18 cellular contexts compared by ENCODE assay signal in genomic region chr4:147139455-147140198, GRCh38.
A peak's percentile ranks its signal among the peaks of the same experiment; 100 is the strongest.
DNase-seq lines count a peak whose midpoint lies in the region; ATAC-seq and TF ChIP-seq lines count a peak whose summit lies in the region.
"Had no signal": no experiment of that assay in that cellular context is flagged by ENCODE, and none has a peak within 500 bp of the region (broad histone marks: within the 10 kb centered on the region; RNA-seq: fewer than 3 reads in every experiment).

No MANE protein-coding gene starts in this region.

- no peak for TF ChIP-seq POLR2A in gastroesophageal sphincter (IDR thresholded peaks at IDR 0.05)

- no peak overlapping the region for H3K4me3 ChIP-seq in GM12865 (ENCODE audit: low read depth, low read length)
- no peak overlapping the region for H3K4me3 ChIP-seq in gastroesophageal sphincter
- H3K4me3 ChIP-seq in right atrium auricular region, result no peak overlapping the region

- ATAC-seq in GM19455 (IDR thresholded peaks at IDR 0.05; ENCODE audit: unreplicated experiment) (peak; percentile 90), HG03025 (IDR thresholded peaks at IDR 0.05; ENCODE audit: low FRiP score, unreplicated experiment) (peak; percentile 97), gastroesophageal sphincter (no peak)
- peak; percentile 24 for ATAC-seq in activated T-helper 17 cell treated with anti-CD3 and anti-CD28 coated beads, Interleukin-2, amount 50 U/mL, for 72 hours (replicated peaks)
- ATAC-seq: HCT116 had no signal

- H3K36me3 ChIP-seq in gastroesophageal sphincter (no peaks in the 10 kb centered on the region), right atrium auricular region (no peaks in the 10 kb centered on the region)

- no peaks in the 10 kb centered on the region for H3K9me3 Mint-ChIP-seq in activated T-helper 17 cell treated with anti-CD3 and anti-CD28 coated beads, Interleukin-2, amount 50 U/mL, for 72 hours
- H3K9me3 Mint-ChIP-seq: T-helper 1 cell treated with Interleukin-12 subunit alpha and Interleukin-12 subunit beta and Interleukin-4 antibody, amounts not matched to agents 30 μg/mL and 1 μg/mL, for 36 hours had no signal

- H3K4me1 Mint-ChIP-seq in activated T-helper 17 cell treated with anti-CD3 and anti-CD28 coated beads, Interleukin-2, amount 50 U/mL, for 72 hours, result no peaks in the 10 kb centered on the region

- TF ChIP-seq EP300 in gastroesophageal sphincter (IDR thresholded peaks at IDR 0.05), result no peak

- H3K9me3 ChIP-seq in gastroesophageal sphincter (no peaks in the 10 kb centered on the region), right atrium auricular region (no peaks in the 10 kb centered on the region)

- TF ChIP-seq CTCF in GM12865 (IDR thresholded peaks at IDR 0.05; ENCODE audit: insufficient read depth, low read depth, low read length, missing control alignments) (no peak), gastroesophageal sphincter (IDR thresholded peaks at IDR 0.05) (no peak), right atrium auricular region (IDR thresholded peaks at IDR 0.05) (no peak)

- peaks cover 16% of the 10 kb centered on the region for H3K27me3 Mint-ChIP-seq in activated T-helper 17 cell treated with anti-CD3 and anti-CD28 coated beads, Interleukin-2, amount 50 U/mL, for 72 hours

- H3K4me1 ChIP-seq in gastroesophageal sphincter (peaks cover 0 to 12% (median 0%) of the 10 kb centered on the region in 3 donors), right atrium auricular region (peaks cover 0 to 9% of the 10 kb centered on the region in 2 donors)

- WGBS in gastroesophageal sphincter (ENCODE audit: low coverage in 1 of 2), 2 donors, result 79 to 84% methylated on average over 8 to 9 of the region's 9 CpGs

- DNase-seq in GM12865 (ENCODE audit: low read depth) (peak; percentile 81), right atrium auricular region (ENCODE audit: low spot score) (no peak), NCI-H345 treated with DMSO at 0.1 percent for 48 hours (lab: John Stamatoyannopoulos, UW; ENCODE audit: unreplicated experiment) (no peak)
- DNase-seq in stimulated activated CD4-positive, alpha-beta T cell treated with anti-CD3 and anti-CD28 coated beads, Interleukin-2, amount 100 ng/mL, for 48 hours, result no peak
- DNase-seq: C1 segment of cervical spinal cord, DMS 273 treated with DMSO at 0.1 percent for 48 hours, KG1, NCI-H1092, NCI-H1694, NCI-H446 treated with DMSO at 0.1 percent for 48 hours, NCI-H774, SHP77 treated with DMSO at 0.1 percent for 48 hours had no signal

- H3K4me3 Mint-ChIP-seq in activated T-helper 17 cell treated with anti-CD3 and anti-CD28 coated beads, Interleukin-2, amount 50 U/mL, for 72 hours, result no peak overlapping the region
- H3K4me3 Mint-ChIP-seq: T-helper 1 cell treated with Interleukin-12 subunit alpha and Interleukin-12 subunit beta and Interleukin-4 antibody, amounts not matched to agents 30 μg/mL and 1 μg/mL, for 36 hours had no signal

- H3K27ac ChIP-seq in gastroesophageal sphincter, result no peak overlapping the region
- H3K27ac ChIP-seq in right atrium auricular region, result no peak overlapping the region

- H3K27ac Mint-ChIP-seq in activated T-helper 17 cell treated with anti-CD3 and anti-CD28 coated beads, Interleukin-2, amount 50 U/mL, for 72 hours, result no peak overlapping the region
- H3K27ac Mint-ChIP-seq: T-helper 1 cell treated with Interleukin-12 subunit alpha and Interleukin-12 subunit beta and Interleukin-4 antibody, amounts not matched to agents 30 μg/mL and 1 μg/mL, for 36 hours had no signal

- no peaks in the 10 kb centered on the region for H3K36me3 Mint-ChIP-seq in activated T-helper 17 cell treated with anti-CD3 and anti-CD28 coated beads, Interleukin-2, amount 50 U/mL, for 72 hours (ENCODE audit: low read depth)

- H3K27me3 ChIP-seq in gastroesophageal sphincter (no peaks in the 10 kb centered on the region), right atrium auricular region (no peaks in the 10 kb centered on the region)
